ENCODE assay signal across 8 cellular contexts in genomic region chr1:174211486-174211885, GRCh38.
"Had no signal": no experiment of that assay in that cellular context is flagged by ENCODE, and none has a peak within 500 bp of the region (broad histone marks: within the 10 kb centered on the region; RNA-seq: fewer than 3 reads in every experiment).

No MANE protein-coding gene starts in this region.

- H3K9ac ChIP-seq: GM23248 had no signal

- H3K27ac ChIP-seq: GM23248 had no signal

- H3K36me3 ChIP-seq: HAP-1 had no signal

- H3K4me1 ChIP-seq: HAP-1 had no signal

- ATAC-seq: HCT116 had no signal

- H3K9me3 ChIP-seq: HAP-1 had no signal

- FAIRE-seq: HTR-8/SVneo had no signal

- DNase-seq: GM23248, GOT3, H7, IMR-90, KBM-7 had no signal

- H2AFZ ChIP-seq: GM23248 had no signal

- H3K4me3 ChIP-seq: GM23248, HAP-1 had no signal
